12 cellular contexts compared by ENCODE assay signal in genomic region chr15:78130012-78130353, GRCh38. TPM values are rescaled to one million over a fixed set of nuclear protein-coding genes. Genes with fewer than 3 reads are reported as not detected.
DNase-seq lines count a peak whose midpoint lies in the region; ATAC-seq and TF ChIP-seq lines count a peak whose summit lies in the region.
"Had no signal": no experiment of that assay in that cellular context is flagged by ENCODE, and none has a peak within 500 bp of the region (broad histone marks: within the 10 kb centered on the region; RNA-seq: fewer than 3 reads in every experiment).

No MANE protein-coding gene starts in this region.

- no peak for TF ChIP-seq CTCF in right atrium auricular region (IDR thresholded peaks at IDR 0.05)
- TF ChIP-seq CTCF in WTC11 (IDR thresholded peaks at IDR 0.05), result no peak
- TF ChIP-seq CTCF in transverse colon (IDR thresholded peaks at IDR 0.05), result no peak

- no peak for TF ChIP-seq POLR2A in transverse colon (IDR thresholded peaks at IDR 0.05)

- H3K27ac ChIP-seq in right atrium auricular region (peak overlapping the region; percentile 89 to 90), transverse colon (no peak overlapping the region)
- H3K27ac ChIP-seq: BLaER1 treated with 17β-estradiol and CSF1 and Interleukin-3, amounts not matched to agents 10 nM and 100 nM; GM23248; right lobe of liver had no signal

- WGBS in transverse colon (ENCODE audit: low coverage in 1 of 2), 2 donors, result 100% methylated on average over 1 to 2 of the region's 2 CpGs

- H3K4me3 ChIP-seq in right atrium auricular region, result no peak overlapping the region
- H3K4me3 ChIP-seq in transverse colon, result no peak overlapping the region
- H3K4me3 ChIP-seq: BLaER1 treated with 17β-estradiol and CSF1 and Interleukin-3, amounts not matched to agents 10 nM and 100 nM; GM23248; right lobe of liver had no signal

- H3K4me1 Mint-ChIP-seq in WTC11 (peaks cover 32% of the 10 kb centered on the region), memory B cell (peaks cover 6% of the 10 kb centered on the region)

- TF ChIP-seq EP300 in transverse colon (IDR thresholded peaks at IDR 0.05; ENCODE audit: low read depth), result no peak

- H3K36me3 Mint-ChIP-seq in WTC11 (no peaks in the 10 kb centered on the region), memory B cell (no peaks in the 10 kb centered on the region)
- H3K36me3 Mint-ChIP-seq in activated naive CD4-positive, alpha-beta T cell treated with anti-CD3 and anti-CD28 coated beads, Interleukin-2, amount 50 U/mL, for 72 hours, result no peaks in the 10 kb centered on the region

- H3K36me3 ChIP-seq in right atrium auricular region (no peaks in the 10 kb centered on the region), transverse colon (no peaks in the 10 kb centered on the region)
- H3K36me3 ChIP-seq: BLaER1 treated with 17β-estradiol and CSF1 and Interleukin-3, amounts not matched to agents 10 nM and 100 nM; right lobe of liver had no signal

- H3K4me1 ChIP-seq in right atrium auricular region, result peaks cover 0 to 21% of the 10 kb centered on the region in 2 donors
- H3K4me1 ChIP-seq in transverse colon, result peaks cover 7 to 23% (median 10%) of the 10 kb centered on the region in 4 donors

- no peak for DNase-seq in right atrium auricular region (ENCODE audit: low spot score)
- no peak for DNase-seq in left ventricle myocardium superior
- DNase-seq in WTC11 (ENCODE audit: low spot score), result no peak
- DNase-seq in memory B cell (ENCODE audit: low spot score in 2 of 2), result no peak
- DNase-seq in activated naive CD4-positive, alpha-beta T cell treated with anti-CD3 and anti-CD28 coated beads, Interleukin-2, amount 50 U/mL, for 72 hours (ENCODE audit: low spot score in 2 of 2), result no peak
- no peak for DNase-seq in transverse colon
- DNase-seq: cortex of kidney, GM23248 had no signal

- peak overlapping the region; percentile 81 for H3K4me3 Mint-ChIP-seq in WTC11
- H3K4me3 Mint-ChIP-seq in memory B cell, result peak overlapping the region; percentile 96

- in situ Hi-C loops in transverse colon (cut with MboI; ENCODE audit: low pct_ligation_motif_present in 1 of 4, low pct_unique_long_range_greater_than_20kb in 1 of 4, low sequenced_read_pairs in 3 of 4), result loop anchor here in 1 of 4 donors (25.0 kb wide), 1 partner anchor 307 kb away; the partner anchor contains the start of gene IREB2

- CTCF ChIA-PET in WTC11 (lab: Charles Lee), result interaction anchor here (0.6 to 2.5 kb wide), 13 partner anchors 10 to 221 kb away, joined by 4 to 26 read pairs (median 7); partner anchors contain the start of gene IDH3A

- POLR2A ChIA-PET in WTC11 (lab: Charles Lee), result interaction anchor here (1.0 to 1.9 kb wide), 3 partner anchors 9 to 54 kb away, joined by 3 to 12 read pairs (median 10); partner anchors contain the start of gene IDH3A

- intact Hi-C loops in left ventricle myocardium superior (cut with micrococcal nuclease), result no loop called here
- intact Hi-C loops in transverse colon (cut with DNase I; ENCODE audit: low total_unique reads), result no loop called here

- H3K27ac Mint-ChIP-seq in WTC11, result peak overlapping the region; percentile 86; the same call in 1 of the 2 replicates
- H3K27ac Mint-ChIP-seq in memory B cell, result peak overlapping the region; percentile 91
- no peak overlapping the region for H3K27ac Mint-ChIP-seq in activated naive CD4-positive, alpha-beta T cell treated with anti-CD3 and anti-CD28 coated beads, Interleukin-2, amount 50 U/mL, for 72 hours

- H3K27me3 Mint-ChIP-seq in WTC11 (ENCODE audit: low read depth) (no peaks in the 10 kb centered on the region), memory B cell (no peaks in the 10 kb centered on the region)

- no peaks in the 10 kb centered on the region for H3K9me3 ChIP-seq in right atrium auricular region
- H3K9me3 ChIP-seq in transverse colon, result no peaks in the 10 kb centered on the region
- H3K9me3 ChIP-seq: BLaER1 treated with 17β-estradiol and CSF1 and Interleukin-3, amounts not matched to agents 10 nM and 100 nM; right lobe of liver had no signal

- no peaks in the 10 kb centered on the region for H3K9me3 Mint-ChIP-seq in WTC11
- H3K9me3 Mint-ChIP-seq in memory B cell, result no peaks in the 10 kb centered on the region
- no peaks in the 10 kb centered on the region for H3K9me3 Mint-ChIP-seq in activated naive CD4-positive, alpha-beta T cell treated with anti-CD3 and anti-CD28 coated beads, Interleukin-2, amount 50 U/mL, for 72 hours

- no peak for ATAC-seq in left ventricle myocardium superior
- no peak for ATAC-seq in WTC11
- ATAC-seq in memory B cell (ENCODE audit: low read depth), result no peak
- no peak for ATAC-seq in HG03025 (IDR thresholded peaks at IDR 0.05; ENCODE audit: low FRiP score, unreplicated experiment)
- no peak for ATAC-seq in activated naive CD4-positive, alpha-beta T cell treated with anti-CD3 and anti-CD28 coated beads, Interleukin-2, amount 50 U/mL, for 72 hours
- ATAC-seq: right lobe of liver had no signal

- no peaks in the 10 kb centered on the region for H3K27me3 ChIP-seq in right atrium auricular region
- no peaks in the 10 kb centered on the region for H3K27me3 ChIP-seq in transverse colon
- H3K27me3 ChIP-seq: right lobe of liver had no signal

TF ChIP-seq in WTC11, 78 proteins besides CTCF, POLR2A, EP300 and RAD21:
- TF ChIP-seq GABPB1 (CRISPR knock-in tag; IDR thresholded peaks at IDR 0.05) (no peak), ZBTB21 (CRISPR knock-in tag; IDR thresholded peaks at IDR 0.05; ENCODE audit: borderline replicate concordance) (no peak)
TF ChIP-seq in WTC11: peak in this region for 0.

RNA-seq across cellular contexts. Expression of gene CIB2, which starts 1.3 kb away (rescaled TPM):
- total RNA-seq in right atrium auricular region (10 to 100 TPM; 37.2 to 38.6 TPM), left ventricle myocardium superior (16.4 TPM), WTC11 (2021) (45.2 to 56.4 TPM (median 56.2 TPM) in 3 replicates), transverse colon (10 to 100 TPM in 2 of 4 donors, 1 to 10 TPM in 2; 8.4 to 19.5 (median 9.5) TPM)
- 1 to 10 TPM; 1.4 to 1.6 TPM for total RNA-seq in activated naive CD4-positive, alpha-beta T cell treated with anti-CD3 and anti-CD28 coated beads, Interleukin-2, amount 50 U/mL, for 72 hours

RNA-seq across cellular contexts. Expression of gene IDH3A, which starts 19.2 kb away (rescaled TPM):
- 100 to 1,000 TPM; 188 to 352 TPM for total RNA-seq in right atrium auricular region
- total RNA-seq in left ventricle myocardium superior, result 470 TPM
- 37.8 to 56.6 TPM (median 38.5 TPM) in 3 replicates for total RNA-seq in WTC11 (2021)
- 100 to 1,000 TPM; 131 to 138 TPM for total RNA-seq in activated naive CD4-positive, alpha-beta T cell treated with anti-CD3 and anti-CD28 coated beads, Interleukin-2, amount 50 U/mL, for 72 hours
- total RNA-seq in transverse colon, result 100 to 1,000 TPM; 149 to 369 (median 166) TPM

RNA-seq across cellular contexts. Expression of gene SH2D7, which starts 37.6 kb away (rescaled TPM):
- total RNA-seq in right atrium auricular region (not detected), left ventricle myocardium superior (not detected), WTC11 (2021) (not detected in 3 replicates), transverse colon (1 to 10 TPM in 3 of 4 donors, not detected in 1; 6.0 to 9.7 (median 9.3) TPM)
- total RNA-seq in activated naive CD4-positive, alpha-beta T cell treated with anti-CD3 and anti-CD28 coated beads, Interleukin-2, amount 50 U/mL, for 72 hours, result not detected
- total RNA-seq: G401, GM23248, right lobe of liver had no signal

RNA-seq across cellular contexts. Expression of gene TBC1D2B, which starts 52.5 kb away (rescaled TPM):
- 10 to 100 TPM; 12.5 to 27.7 TPM for total RNA-seq in right atrium auricular region
- total RNA-seq in left ventricle myocardium superior, result 11.9 TPM
- 15.2 to 18.3 TPM (median 16.8 TPM) in 3 replicates for total RNA-seq in WTC11 (2021)
- 10 to 100 TPM; 55.9 to 82.2 TPM for total RNA-seq in activated naive CD4-positive, alpha-beta T cell treated with anti-CD3 and anti-CD28 coated beads, Interleukin-2, amount 50 U/mL, for 72 hours
- total RNA-seq in transverse colon, result 10 to 100 TPM; 40.4 to 62.6 (median 53.8) TPM

Comparison
In these comparisons a context has a peak if more than half of its experiments do, and no peak if none do; other contexts are left out.
1. H3K27ac ChIP-seq: peak in right atrium auricular region (2 of 2); none in transverse colon (0 of 4).
2. H3K27ac Mint-ChIP-seq: peak in WTC11 (single experiment) and memory B cell (single experiment); none in activated naive CD4-positive, alpha-beta T cell treated with anti-CD3 and anti-CD28 coated beads, Interleukin-2, amount 50 U/mL, for 72 hours (0 of 2).